Comparison of ENCODE assay signal across 8 cellular contexts in the genomic region with DNA sequence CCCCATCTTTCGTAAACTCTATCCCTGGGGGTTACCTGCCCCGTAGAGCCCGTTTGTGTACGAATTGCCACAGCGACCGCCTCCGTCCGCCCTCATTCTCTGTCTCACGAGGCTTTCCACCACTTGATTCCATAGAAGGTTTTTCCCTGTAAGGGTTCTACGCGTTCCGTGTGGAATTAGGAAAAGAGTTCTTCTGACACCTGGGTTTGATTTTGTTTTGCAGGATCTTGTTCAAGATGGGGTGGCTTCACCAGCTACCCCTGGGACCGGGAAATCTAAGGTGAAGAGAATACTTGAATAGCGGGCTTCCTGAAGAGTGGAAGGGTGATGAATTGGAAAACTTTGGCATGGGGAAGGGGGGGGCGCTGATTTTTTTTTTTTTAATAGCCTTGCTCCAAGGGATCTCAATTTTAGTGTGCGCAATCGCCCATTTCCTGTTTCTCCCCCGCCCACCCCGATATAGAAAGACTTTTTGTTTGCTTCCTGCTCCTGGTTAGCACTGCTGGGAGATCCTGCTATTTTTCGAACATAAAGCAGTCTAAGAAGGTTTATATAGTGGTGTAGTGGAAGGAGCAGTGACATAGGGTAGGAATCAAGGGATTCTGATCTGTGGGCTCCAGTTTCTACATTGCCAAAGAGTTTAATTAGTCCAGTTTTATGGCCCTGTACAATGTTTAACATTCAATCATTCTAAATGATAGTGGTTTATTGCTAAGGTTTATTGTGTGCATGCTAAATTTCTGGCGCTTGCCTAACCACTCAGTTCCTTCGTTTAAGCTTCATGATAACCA. TPM values are rescaled to one million over a fixed set of nuclear protein-coding genes. Genes with fewer than 3 reads are reported as not detected.
DNase-seq lines count a peak whose midpoint lies in the region; ATAC-seq and TF ChIP-seq lines count a peak whose summit lies in the region.

No MANE protein-coding gene starts in this region.

- H3K27ac Mint-ChIP-seq in activated CD4-positive, alpha-beta memory T cell treated with anti-CD3 and anti-CD28 coated beads, Interleukin-2, amount 10 ng/mL, durations not matched to agents 7 days and 5 days = peak overlapping the region; percentile 87
- H3K27ac Mint-ChIP-seq in neural crest cell (ENCODE audit: unreplicated experiment) = peak overlapping the region; percentile 90

- CTCF ChIA-PET in activated CD4-positive, alpha-beta memory T cell treated with anti-CD3 and anti-CD28 coated beads, Interleukin-2, amount 10 ng/mL, durations not matched to agents 7 days and 5 days (lab: Charles Lee) = interaction anchor here (0.7 to 2.3 kb wide), 3 partner anchors 16 to 135 kb away, joined by 3 to 8 read pairs (median 3); no protein-coding TSS in a partner anchor

- peaks cover 3% of the 10 kb centered on the region for H3K9me3 Mint-ChIP-seq in activated CD4-positive, alpha-beta memory T cell treated with anti-CD3 and anti-CD28 coated beads, Interleukin-2, amount 10 ng/mL, durations not matched to agents 7 days and 5 days
- H3K9me3 Mint-ChIP-seq in neural crest cell = no peaks in the 10 kb centered on the region

- peaks cover 36% of the 10 kb centered on the region for H3K4me1 Mint-ChIP-seq in activated CD4-positive, alpha-beta memory T cell treated with anti-CD3 and anti-CD28 coated beads, Interleukin-2, amount 10 ng/mL, durations not matched to agents 7 days and 5 days
- H3K4me1 Mint-ChIP-seq in neural crest cell = peaks cover 22% of the 10 kb centered on the region

- intact Hi-C loops in Right ventricle myocardium superior (cut with DNase I) = no loop called here
- intact Hi-C loops in Right ventricle myocardium inferior (cut with DNase I) = loop anchor here (5.0 kb wide), 3 partner anchors 83 to 268 kb away; a partner anchor contains a TSS

- no peak for DNase-seq in Right ventricle myocardium superior
- no peak for DNase-seq in Right ventricle myocardium inferior (ENCODE audit: missing footprints)
- DNase-seq in NCI-H2196 (lab: John Stamatoyannopoulos, UW; ENCODE audit: unreplicated experiment) = peak; percentile 41
- DNase-seq in activated CD4-positive, alpha-beta memory T cell treated with anti-CD3 and anti-CD28 coated beads, Interleukin-2, amount 10 ng/mL, durations not matched to agents 7 days and 5 days = peak; percentile 49
- peak; percentile 45 for DNase-seq in fibroblast of peridontal ligament (ENCODE audit: extremely low read depth)
- no peak for DNase-seq in neural crest cell (ENCODE audit: low read depth, low spot score)
- DNase-seq in COR-L47 (lab: John Stamatoyannopoulos, UW) = no peak

- H3K27me3 Mint-ChIP-seq in activated CD4-positive, alpha-beta memory T cell treated with anti-CD3 and anti-CD28 coated beads, Interleukin-2, amount 10 ng/mL, durations not matched to agents 7 days and 5 days = no peaks in the 10 kb centered on the region
- H3K27me3 Mint-ChIP-seq in neural crest cell (ENCODE audit: low read depth) = no peaks in the 10 kb centered on the region

- peaks cover 29% of the 10 kb centered on the region for H3K36me3 Mint-ChIP-seq in activated CD4-positive, alpha-beta memory T cell treated with anti-CD3 and anti-CD28 coated beads, Interleukin-2, amount 10 ng/mL, durations not matched to agents 7 days and 5 days (ENCODE audit: low read depth)
- peaks cover 14% of the 10 kb centered on the region for H3K36me3 Mint-ChIP-seq in neural crest cell (ENCODE audit: low read depth)

- POLR2A ChIA-PET in activated CD4-positive, alpha-beta memory T cell treated with anti-CD3 and anti-CD28 coated beads, Interleukin-2, amount 10 ng/mL, durations not matched to agents 7 days and 5 days (lab: Charles Lee) = interaction anchor here (1.0 to 4.1 kb wide), 7 partner anchors 9 to 232 kb away, joined by 3 to 34 read pairs (median 4); a partner anchor contains a TSS

- H3K4me3 Mint-ChIP-seq in activated CD4-positive, alpha-beta memory T cell treated with anti-CD3 and anti-CD28 coated beads, Interleukin-2, amount 10 ng/mL, durations not matched to agents 7 days and 5 days = peak overlapping the region; percentile 89
- peak overlapping the region; percentile 92 for H3K4me3 Mint-ChIP-seq in neural crest cell

- TF ChIP-seq CTCF in neural crest cell (conservative IDR thresholded peaks at IDR 0.05) = no peak

- ATAC-seq in Right ventricle myocardium superior (ENCODE audit: poor library complexity) (peak; percentile 58), Right ventricle myocardium inferior (no peak), HG02678 (IDR thresholded peaks at IDR 0.05; ENCODE audit: unreplicated experiment) (peak; percentile 37)

RNA-seq across cellular contexts. Expression of a gene that starts 0.6 kb away (rescaled TPM):
- total RNA-seq in Right ventricle myocardium superior (22.7 TPM), Right ventricle myocardium inferior (24.0 TPM), neural crest cell (24.6 and 24.9 TPM in 2 replicates)
- total RNA-seq in activated CD4-positive, alpha-beta memory T cell treated with anti-CD3 and anti-CD28 coated beads, Interleukin-2, amount 10 ng/mL, durations not matched to agents 7 days and 5 days = 10 to 100 TPM; 60.2 to 62.8 TPM

Comparison
In these comparisons a context has a peak if more than half of its experiments do, and no peak if none do; other contexts are left out.
1. DNase-seq: peak in NCI-H2196 (single experiment), activated CD4-positive, alpha-beta memory T cell treated with anti-CD3 and anti-CD28 coated beads, Interleukin-2, amount 10 ng/mL, durations not matched to agents 7 days and 5 days (single experiment) and fibroblast of peridontal ligament (single experiment); none in Right ventricle myocardium superior (single experiment), Right ventricle myocardium inferior (single experiment), neural crest cell (single experiment) and COR-L47 (single experiment).